11 cellular contexts compared by ENCODE assay signal in genomic region chr2:157440404-157441071, GRCh38. TPM values are rescaled to one million over a fixed set of nuclear protein-coding genes. Genes with fewer than 3 reads are reported as not detected.
DNase-seq lines count a peak whose midpoint lies in the region; ATAC-seq lines count a peak whose summit lies in the region.
"Had no signal": no experiment of that assay in that cellular context is flagged by ENCODE, and none has a peak within 500 bp of the region (broad histone marks: within the 10 kb centered on the region; RNA-seq: fewer than 3 reads in every experiment).

No MANE protein-coding gene starts in this region.

- H4K91ac ChIP-seq in mesenchymal stem cell (ENCODE audit: low read length) = no peak overlapping the region

- intact Hi-C loops in activated T-helper 1 cell treated with anti-CD3 and anti-CD28 coated beads, Interleukin-12 subunit alpha, Interleukin-12 subunit beta, Interleukin-2, Interleukin-4 antibody, amounts not matched to agents 30 ng/mL and 10 ng/mL and 1 ng/mL, durations not matched to agents 14 hours and 24 hours and 36 hours (cut with micrococcal nuclease) = loop anchor here (1.0 to 10.0 kb wide), 9 partner anchors 7 to 1098 kb away; partner anchors contain the start of gene ACVR1

- peak overlapping the region; percentile 95 to 96 (median 96) for H3K4me3 Mint-ChIP-seq in CD4-positive, CD25-positive, alpha-beta regulatory T cell
- H3K4me3 Mint-ChIP-seq in activated T-helper 1 cell treated with anti-CD3 and anti-CD28 coated beads, Interleukin-12 subunit alpha, Interleukin-12 subunit beta, Interleukin-2, Interleukin-4 antibody, amounts not matched to agents 30 ng/mL and 10 ng/mL and 1 ng/mL, durations not matched to agents 14 hours and 24 hours and 36 hours = peak overlapping the region; percentile 98
- H3K4me3 Mint-ChIP-seq: nephron progenitor cell had no signal

- peaks cover 61% of the 10 kb centered on the region for H3K36me3 Mint-ChIP-seq in CD4-positive, CD25-positive, alpha-beta regulatory T cell
- peaks cover 74% of the 10 kb centered on the region for H3K36me3 Mint-ChIP-seq in activated T-helper 1 cell treated with anti-CD3 and anti-CD28 coated beads, Interleukin-12 subunit alpha, Interleukin-12 subunit beta, Interleukin-2, Interleukin-4 antibody, amounts not matched to agents 30 ng/mL and 10 ng/mL and 1 ng/mL, durations not matched to agents 14 hours and 24 hours and 36 hours (ENCODE audit: low read depth)

- H3K27ac ChIP-seq in CD4-positive, CD25-positive, alpha-beta regulatory T cell (ENCODE audit: insufficient read depth, low read length, poor library complexity, severe bottlenecking) = peak overlapping the region; percentile 93
- H3K27ac ChIP-seq in mesenchymal stem cell (ENCODE audit: low read length, poor library complexity, severe bottlenecking) = no peak overlapping the region

- no peak overlapping the region for H2BK5ac ChIP-seq in mesenchymal stem cell (ENCODE audit: low read depth, low read length, poor library complexity, severe bottlenecking)

- no peak overlapping the region for H2BK12ac ChIP-seq in mesenchymal stem cell (ENCODE audit: low read length in 2 of 2)

- no peak overlapping the region for H3K23ac ChIP-seq in mesenchymal stem cell (ENCODE audit: low read length in 2 of 2)

- no peak overlapping the region for H2BK120ac ChIP-seq in mesenchymal stem cell (ENCODE audit: low read depth, low read length)

- H3K4me1 Mint-ChIP-seq in CD4-positive, CD25-positive, alpha-beta regulatory T cell = peaks cover 5 to 24% (median 15%) of the 10 kb centered on the region in 4 donors
- H3K4me1 Mint-ChIP-seq in activated T-helper 1 cell treated with anti-CD3 and anti-CD28 coated beads, Interleukin-12 subunit alpha, Interleukin-12 subunit beta, Interleukin-2, Interleukin-4 antibody, amounts not matched to agents 30 ng/mL and 10 ng/mL and 1 ng/mL, durations not matched to agents 14 hours and 24 hours and 36 hours (ENCODE audit: low read depth) = peaks cover 49% of the 10 kb centered on the region

- H3K4me2 ChIP-seq in mesenchymal stem cell (ENCODE audit: low read length, poor library complexity, severe bottlenecking) = no peak overlapping the region

- no peak overlapping the region for H3K14ac ChIP-seq in mesenchymal stem cell (ENCODE audit: low read length in 2 of 2)

- H3K27me3 Mint-ChIP-seq in CD4-positive, CD25-positive, alpha-beta regulatory T cell = peaks cover 5% of the 10 kb centered on the region
- no peaks in the 10 kb centered on the region for H3K27me3 Mint-ChIP-seq in activated T-helper 1 cell treated with anti-CD3 and anti-CD28 coated beads, Interleukin-12 subunit alpha, Interleukin-12 subunit beta, Interleukin-2, Interleukin-4 antibody, amounts not matched to agents 30 ng/mL and 10 ng/mL and 1 ng/mL, durations not matched to agents 14 hours and 24 hours and 36 hours (ENCODE audit: insufficient read depth)

- H3K9me3 ChIP-seq in CD4-positive, CD25-positive, alpha-beta regulatory T cell (ENCODE audit: control insufficient read depth in 2 of 2, low read length in 2 of 2) = no peaks in the 10 kb centered on the region
- H3K9me3 ChIP-seq in mucosa of stomach (ENCODE audit: control insufficient read depth, low read length) = no peaks in the 10 kb centered on the region
- no peaks in the 10 kb centered on the region for H3K9me3 ChIP-seq in mesenchymal stem cell (ENCODE audit: control insufficient read depth, low read length)

- H3K9me3 Mint-ChIP-seq in CD4-positive, CD25-positive, alpha-beta regulatory T cell = peaks cover 0 to 7% (median 0%) of the 10 kb centered on the region in 7 donors
- no peaks in the 10 kb centered on the region for H3K9me3 Mint-ChIP-seq in activated T-helper 1 cell treated with anti-CD3 and anti-CD28 coated beads, Interleukin-12 subunit alpha, Interleukin-12 subunit beta, Interleukin-2, Interleukin-4 antibody, amounts not matched to agents 30 ng/mL and 10 ng/mL and 1 ng/mL, durations not matched to agents 14 hours and 24 hours and 36 hours
- H3K9me3 Mint-ChIP-seq: nephron progenitor cell had no signal

- peak overlapping the region; percentile 53 for H3K9ac ChIP-seq in mucosa of stomach (ENCODE audit: low read length)
- H3K9ac ChIP-seq in mesenchymal stem cell (ENCODE audit: low read length) = no peak overlapping the region

- WGBS in mesenchymal stem cell = 100% methylated on average over 4 of the region's 5 CpGs

- peak in 1 of 2 donors; percentile 11 for ATAC-seq in CD4-positive, CD25-positive, alpha-beta regulatory T cell (ENCODE audit: low read depth in 2 of 2)
- ATAC-seq in GM19324 (IDR thresholded peaks at IDR 0.05; ENCODE audit: low FRiP score, unreplicated experiment) (peak; percentile 1), HG03378 (IDR thresholded peaks at IDR 0.05; ENCODE audit: unreplicated experiment) (no peak), HG02885 (IDR thresholded peaks at IDR 0.05; ENCODE audit: poor library complexity, unreplicated experiment) (no peak)

- peaks cover 28% of the 10 kb centered on the region for H3K36me3 ChIP-seq in CD4-positive, CD25-positive, alpha-beta regulatory T cell (ENCODE audit: control insufficient read depth, insufficient read depth, low read length)
- H3K36me3 ChIP-seq in mucosa of stomach (ENCODE audit: control insufficient read depth, insufficient read depth, low read length) (no peaks in the 10 kb centered on the region), mesenchymal stem cell (ENCODE audit: control insufficient read depth in 1 of 2, insufficient read depth in 2 of 2, low read depth in 1 of 2, low read length in 2 of 2) (no peaks in the 10 kb centered on the region)

- no peaks in the 10 kb centered on the region for H3K27me3 ChIP-seq in CD4-positive, CD25-positive, alpha-beta regulatory T cell (ENCODE audit: control insufficient read depth, insufficient read depth, low read length)
- H3K27me3 ChIP-seq in mucosa of stomach (ENCODE audit: control insufficient read depth, insufficient read depth, low read length) (no peaks in the 10 kb centered on the region), mesenchymal stem cell (ENCODE audit: control insufficient read depth in 1 of 2, insufficient read depth in 1 of 2, low read length in 2 of 2) (no peaks in the 10 kb centered on the region)

- H3K18ac ChIP-seq in mesenchymal stem cell (ENCODE audit: low read depth in 1 of 2, low read length in 2 of 2) = no peak overlapping the region

- H3K27ac Mint-ChIP-seq in CD4-positive, CD25-positive, alpha-beta regulatory T cell = peak overlapping the region; percentile 95 to 99 (median 98)
- peak overlapping the region; percentile 99 for H3K27ac Mint-ChIP-seq in activated T-helper 1 cell treated with anti-CD3 and anti-CD28 coated beads, Interleukin-12 subunit alpha, Interleukin-12 subunit beta, Interleukin-2, Interleukin-4 antibody, amounts not matched to agents 30 ng/mL and 10 ng/mL and 1 ng/mL, durations not matched to agents 14 hours and 24 hours and 36 hours
- H3K27ac Mint-ChIP-seq: nephron progenitor cell had no signal

- peaks cover 28% of the 10 kb centered on the region for H3K4me1 ChIP-seq in CD4-positive, CD25-positive, alpha-beta regulatory T cell (ENCODE audit: control insufficient read depth, insufficient read depth, low read length, poor library complexity, severe bottlenecking)
- peaks cover 20% of the 10 kb centered on the region for H3K4me1 ChIP-seq in mucosa of stomach (ENCODE audit: control insufficient read depth, insufficient read depth, low read length)
- peaks cover 3% of the 10 kb centered on the region for H3K4me1 ChIP-seq in mesenchymal stem cell (ENCODE audit: control insufficient read depth, insufficient read depth, low read depth, low read length)

- H2BK15ac ChIP-seq in mesenchymal stem cell (ENCODE audit: low read depth, poor library complexity, severe bottlenecking) = no peak overlapping the region

- H3K4ac ChIP-seq in mesenchymal stem cell (ENCODE audit: low read depth in 1 of 2, low read length in 2 of 2) = no peak overlapping the region

- no peak overlapping the region for H2AK5ac ChIP-seq in mesenchymal stem cell (ENCODE audit: low read length, severe bottlenecking)

- H2AFZ ChIP-seq in mesenchymal stem cell (ENCODE audit: low read depth, low read length) = no peak overlapping the region

- peak overlapping the region; percentile 100 for H3K4me3 ChIP-seq in CD4-positive, CD25-positive, alpha-beta regulatory T cell (ENCODE audit: low read depth, low read length)
- H3K4me3 ChIP-seq in mucosa of stomach (ENCODE audit: low read length) (peak overlapping the region; percentile 74), mesenchymal stem cell (ENCODE audit: insufficient read depth in 1 of 2, low read depth in 1 of 2, low read length in 2 of 2) (no peak overlapping the region)

- no peak for DNase-seq in CD4-positive, CD25-positive, alpha-beta regulatory T cell
- DNase-seq in activated T-helper 1 cell treated with anti-CD3 and anti-CD28 coated beads, Interleukin-12 subunit alpha, Interleukin-12 subunit beta, Interleukin-2, Interleukin-4 antibody, amounts not matched to agents 30 ng/mL and 10 ng/mL and 1 ng/mL, durations not matched to agents 14 hours and 24 hours and 36 hours (ENCODE audit: low spot score) = no peak
- DNase-seq in mesenchymal stem cell (no peak), islet precursor cell (no peak)
- DNase-seq: Calu3, NCI-H2081 treated with DMSO at 0.1 percent for 48 hours, nephron progenitor cell had no signal

- H4K8ac ChIP-seq in mesenchymal stem cell (ENCODE audit: low read length) = no peak overlapping the region

- H3K79me1 ChIP-seq in mesenchymal stem cell (replicated peaks; ENCODE audit: low read length, poor library complexity, severe bottlenecking) = no peaks in the 10 kb centered on the region

RNA-seq across cellular contexts. Expression of gene CYTIP, which starts 3.4 kb away (rescaled TPM):
- 454 TPM for total RNA-seq in CD4-positive, CD25-positive, alpha-beta regulatory T cell
- 100 to 1,000 TPM; 123 to 205 (median 150) TPM for polyA plus RNA-seq in CD4-positive, CD25-positive, alpha-beta regulatory T cell
- total RNA-seq in activated T-helper 1 cell treated with anti-CD3 and anti-CD28 coated beads, Interleukin-12 subunit alpha, Interleukin-12 subunit beta, Interleukin-2, Interleukin-4 antibody, amounts not matched to agents 30 ng/mL and 10 ng/mL and 1 ng/mL, durations not matched to agents 14 hours and 24 hours and 36 hours = 296 and 302 TPM in 2 replicates
- polyA plus RNA-seq in mesenchymal stem cell (2013, experiment 1 of 2) = 0.36 TPM
- polyA plus RNA-seq in mesenchymal stem cell (2013, experiment 2 of 2) = 0.32 TPM
- total RNA-seq: Calu3 had no signal

Comparison
In these comparisons a context has a peak if more than half of its experiments do, and no peak if none do; other contexts are left out.
1. H3K4me3 ChIP-seq: peak in CD4-positive, CD25-positive, alpha-beta regulatory T cell (single experiment) and mucosa of stomach (single experiment); none in mesenchymal stem cell (0 of 2).